Comparison of ENCODE assay signal across 8 cellular contexts in genomic region chr1:88683516-88683847, GRCh38. TPM values are rescaled to one million over a fixed set of nuclear protein-coding genes. Genes with fewer than 3 reads are reported as not detected.
DNase-seq lines count a peak whose midpoint lies in the region; ATAC-seq lines count a peak whose summit lies in the region.

No MANE protein-coding gene starts in this region.

- H2BK15ac ChIP-seq in mesendoderm (replicated peaks; ENCODE audit: low read depth) = no peak overlapping the region

- H3K27ac ChIP-seq in CD4-positive, CD25-positive, alpha-beta regulatory T cell (ENCODE audit: insufficient read depth, low read length, poor library complexity, severe bottlenecking) = peak overlapping the region; percentile 94
- H3K27ac ChIP-seq in HUES6 (ENCODE audit: low read depth, low read length) (peak overlapping the region; percentile 50), cingulate gyrus (ENCODE audit: low read depth, low read length) (peak overlapping the region; percentile 62), mesendoderm (ENCODE audit: low read depth, low read length) (peak overlapping the region; percentile 90)

- H3K9me3 ChIP-seq in CD4-positive, CD25-positive, alpha-beta regulatory T cell (ENCODE audit: control insufficient read depth in 2 of 2, low read length in 2 of 2) = no peaks in the 10 kb centered on the region
- no peaks in the 10 kb centered on the region for H3K9me3 ChIP-seq in HUES6 (ENCODE audit: control insufficient read depth, insufficient read depth, low read depth, low read length)

- H3K23ac ChIP-seq in mesendoderm (ENCODE audit: low read length) = peak overlapping the region; percentile 80

- peaks cover 2% of the 10 kb centered on the region for H3K79me1 ChIP-seq in mesendoderm (ENCODE audit: low read length)

- H3K4me1 ChIP-seq in CD4-positive, CD25-positive, alpha-beta regulatory T cell (ENCODE audit: control insufficient read depth, insufficient read depth, low read length, poor library complexity, severe bottlenecking) = peaks cover 33% of the 10 kb centered on the region
- 0 out of 2 replicates have a peak, but pooled peaks cover 6% of the 10 kb centered on the region for H3K4me1 ChIP-seq in HUES6 (ENCODE audit: control insufficient read depth, insufficient read depth, low read length)
- H3K4me1 ChIP-seq in mesendoderm (ENCODE audit: control insufficient read depth, low read depth, low read length) = peaks cover 3% of the 10 kb centered on the region

- H4K5ac ChIP-seq in mesendoderm (ENCODE audit: low read length) = no peak overlapping the region

- peak overlapping the region; percentile 85 for H3K4me2 ChIP-seq in mesendoderm (ENCODE audit: low read length)

- peaks cover 4% of the 10 kb centered on the region for H3K27me3 Mint-ChIP-seq in CD4-positive, CD25-positive, alpha-beta regulatory T cell

- no peaks in the 10 kb centered on the region for H3K36me3 ChIP-seq in CD4-positive, CD25-positive, alpha-beta regulatory T cell (ENCODE audit: control insufficient read depth, insufficient read depth, low read length)
- H3K36me3 ChIP-seq in HUES6 (ENCODE audit: control insufficient read depth, insufficient read depth, low read length) (0 out of 2 replicates have a peak, but pooled peaks cover 2% of the 10 kb centered on the region), mesendoderm (ENCODE audit: control insufficient read depth, insufficient read depth, low read length) (no peaks in the 10 kb centered on the region)

- DNase-seq in CD4-positive, CD25-positive, alpha-beta regulatory T cell = peak in 2 of 3 donors; percentile 26 to 76
- no peak for DNase-seq in mesendoderm
- peak; percentile 15 for DNase-seq in stimulated activated CD8-positive, alpha-beta memory T cell treated with anti-CD3 and anti-CD28 coated beads, Interleukin-4, amount 100 ng/mL, for 24 hours (ENCODE audit: low read depth)

- H3K36me3 Mint-ChIP-seq in CD4-positive, CD25-positive, alpha-beta regulatory T cell = no peaks in the 10 kb centered on the region

- peak overlapping the region; percentile 76 for H3K9ac ChIP-seq in HUES6 (ENCODE audit: low read length)
- H3K9ac ChIP-seq in mesendoderm (ENCODE audit: low read length) = peak overlapping the region; percentile 89

- H3K4me1 Mint-ChIP-seq in CD4-positive, CD25-positive, alpha-beta regulatory T cell = peaks cover 13 to 40% (median 25%) of the 10 kb centered on the region in 4 donors

- no peaks in the 10 kb centered on the region for H3K27me3 ChIP-seq in CD4-positive, CD25-positive, alpha-beta regulatory T cell (ENCODE audit: control insufficient read depth, insufficient read depth, low read length)
- H3K27me3 ChIP-seq in HUES6 (ENCODE audit: control insufficient read depth, insufficient read depth, low read length) (no peaks in the 10 kb centered on the region), mesendoderm (ENCODE audit: insufficient read depth, low read length, poor library complexity) (no peaks in the 10 kb centered on the region)

- peak overlapping the region; percentile 74 for H2BK5ac ChIP-seq in mesendoderm (ENCODE audit: low read length)

- H2BK120ac ChIP-seq in mesendoderm (ENCODE audit: low read depth, low read length) = no peak overlapping the region

- H3K27ac Mint-ChIP-seq in CD4-positive, CD25-positive, alpha-beta regulatory T cell = peak overlapping the region; percentile 95 to 97 (median 97)

- peaks cover 9% of the 10 kb centered on the region for H3K79me2 ChIP-seq in mesendoderm (ENCODE audit: control insufficient read depth, insufficient read depth, low read length)

- H3K18ac ChIP-seq in mesendoderm (ENCODE audit: low read length) = peak overlapping the region; percentile 94

- peak overlapping the region; percentile 89 for H3K56ac ChIP-seq in mesendoderm (ENCODE audit: low read length)

- H2AK5ac ChIP-seq in mesendoderm (ENCODE audit: low read length) = no peak overlapping the region

- no peak overlapping the region for H4K8ac ChIP-seq in mesendoderm (ENCODE audit: low read depth, low read length)

- peaks cover 0 to 2% (median 0%) of the 10 kb centered on the region in 7 donors for H3K9me3 Mint-ChIP-seq in CD4-positive, CD25-positive, alpha-beta regulatory T cell

- no CpG with 5 or more reads among the region's 8 CpGs for WGBS in mesendoderm (ENCODE audit: extremely low coverage, insufficient coverage, low lambda C conversion rate)

- ATAC-seq in CD4-positive, CD25-positive, alpha-beta regulatory T cell (ENCODE audit: low read depth in 2 of 2) = peak; percentile 4 to 8
- ATAC-seq in GM21381 (IDR thresholded peaks at IDR 0.05; ENCODE audit: unreplicated experiment) = peak; percentile 4
- peak; percentile 9 to 10 for ATAC-seq in activated CD4-positive, CD25-positive, alpha-beta regulatory T cell treated with anti-CD3 and anti-CD28 coated beads, Interleukin-2, amount 50 U/mL, for 24 hours
- ATAC-seq in GM18858 (IDR thresholded peaks at IDR 0.05; ENCODE audit: unreplicated experiment) = no peak

- H3K4me3 ChIP-seq in CD4-positive, CD25-positive, alpha-beta regulatory T cell (ENCODE audit: low read depth, low read length) = peak overlapping the region; percentile 84
- H3K4me3 ChIP-seq in HUES6 (ENCODE audit: low read depth, low read length) (peak overlapping the region; percentile 73), mesendoderm (ENCODE audit: low read length) (peak overlapping the region; percentile 75)

- H3K4me3 Mint-ChIP-seq in CD4-positive, CD25-positive, alpha-beta regulatory T cell = peak overlapping the region; percentile 92 to 99 (median 94)

- peak overlapping the region; percentile 27 for H3K4ac ChIP-seq in mesendoderm (ENCODE audit: low read depth, low read length)

RNA-seq across cellular contexts. Expression of gene PKN2, which starts 0.6 kb away (rescaled TPM):
- total RNA-seq in CD4-positive, CD25-positive, alpha-beta regulatory T cell = 41.9 TPM
- 1 to 10 TPM; 6.7 to 8.1 (median 7.4) TPM for polyA plus RNA-seq in CD4-positive, CD25-positive, alpha-beta regulatory T cell
- polyA plus RNA-seq in mesendoderm (2013, experiment 1 of 2) = 14.1 TPM
- 14.7 TPM for polyA plus RNA-seq in mesendoderm (2013, experiment 2 of 2)
